ENCODE assay signal across 18 cellular contexts in the genomic region with DNA sequence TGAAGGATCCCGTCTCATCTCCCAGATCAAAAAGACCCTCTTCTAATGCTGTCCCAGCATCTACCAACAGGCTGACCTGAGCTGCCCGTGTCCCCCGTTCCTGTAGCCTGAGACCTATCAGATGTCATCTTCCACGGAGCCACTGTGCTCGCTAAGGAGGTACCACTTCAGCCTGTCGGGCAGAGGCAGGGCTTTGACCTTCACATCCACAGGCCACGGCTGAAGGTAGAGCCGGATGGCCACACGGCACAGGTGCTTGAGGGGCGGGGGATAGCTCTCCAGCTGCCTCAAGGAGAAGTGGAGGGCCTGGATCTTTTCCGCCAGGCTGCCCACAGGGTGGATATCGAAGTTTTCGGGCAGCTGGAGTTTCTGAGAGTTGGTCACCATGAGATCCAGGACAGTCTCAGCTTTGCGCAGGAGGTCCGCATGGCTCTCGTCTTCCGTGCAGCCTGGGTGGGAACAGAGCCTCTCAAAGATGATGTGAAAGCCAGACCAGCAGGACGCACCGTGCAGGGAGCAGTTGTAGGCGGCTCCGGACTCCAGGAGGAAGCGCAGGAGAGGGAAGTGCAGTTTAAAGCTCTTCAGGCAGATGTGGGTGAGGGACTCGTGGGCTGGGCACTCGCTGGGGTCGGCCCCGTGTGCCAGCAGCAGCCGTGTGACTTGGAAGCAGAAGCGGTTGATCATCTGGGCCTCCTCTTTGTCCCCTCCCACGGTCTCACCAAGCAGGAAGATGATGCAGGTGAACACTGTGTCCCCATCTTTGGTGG. TPM values are rescaled to one million over a fixed set of nuclear protein-coding genes. Genes with fewer than 3 reads are reported as not detected.
DNase-seq lines count a peak whose midpoint lies in the region; ATAC-seq and TF ChIP-seq lines count a peak whose summit lies in the region.
"Had no signal": no experiment of that assay in that cellular context is flagged by ENCODE, and none has a peak within 500 bp of the region (broad histone marks: within the 10 kb centered on the region; RNA-seq: fewer than 3 reads in every experiment).

No MANE protein-coding gene starts in this region.

- in situ Hi-C loops in KBM-7 (cut with MboI; ENCODE audit: low pct_unique_long_range_greater_than_20kb, low sequenced_read_pairs), result no loop called here

- no peaks in the 10 kb centered on the region for H3K27me3 Mint-ChIP-seq in activated CD4-positive, alpha-beta T cell treated with anti-CD3 and anti-CD28 coated beads, Interleukin-2, amount 10 ng/mL, durations not matched to agents 7 days and 5 days
- H3K27me3 Mint-ChIP-seq in activated CD4-positive, alpha-beta T cell treated with anti-CD3 and anti-CD28 coated beads for 36 hours, result no peaks in the 10 kb centered on the region
- H3K27me3 Mint-ChIP-seq in CD8-positive, alpha-beta T cell (ENCODE audit: low read depth), result no peaks in the 10 kb centered on the region
- no peaks in the 10 kb centered on the region for H3K27me3 Mint-ChIP-seq in activated T-helper 1 cell treated with anti-CD3 and anti-CD28 coated beads, Interleukin-12 subunit alpha, Interleukin-12 subunit beta, Interleukin-2, Interleukin-4 antibody, amounts not matched to agents 30 ng/mL and 10 ng/mL and 1 ng/mL, durations not matched to agents 14 hours and 24 hours and 36 hours (ENCODE audit: insufficient read depth)
- no peaks in the 10 kb centered on the region for H3K27me3 Mint-ChIP-seq in naive B cell
- H3K27me3 Mint-ChIP-seq: stimulated activated naive CD8-positive, alpha-beta T cell treated with anti-CD3 and anti-CD28 coated beads, Interleukin-15, amount 100 ng/mL, for 72 hours had no signal

- H3K27ac Mint-ChIP-seq in activated CD4-positive, alpha-beta T cell treated with anti-CD3 and anti-CD28 coated beads, Interleukin-2, amount 10 ng/mL, durations not matched to agents 7 days and 5 days, result peak overlapping the region; percentile 4
- no peak overlapping the region for H3K27ac Mint-ChIP-seq in activated CD4-positive, alpha-beta T cell treated with anti-CD3 and anti-CD28 coated beads for 36 hours
- H3K27ac Mint-ChIP-seq in CD8-positive, alpha-beta T cell, result peak overlapping the region; percentile 34
- H3K27ac Mint-ChIP-seq in activated T-helper 1 cell treated with anti-CD3 and anti-CD28 coated beads, Interleukin-12 subunit alpha, Interleukin-12 subunit beta, Interleukin-2, Interleukin-4 antibody, amounts not matched to agents 30 ng/mL and 10 ng/mL and 1 ng/mL, durations not matched to agents 14 hours and 24 hours and 36 hours, result peak overlapping the region; percentile 51
- H3K27ac Mint-ChIP-seq in naive B cell, result peak overlapping the region in 4 of 6 donors; percentile 27 to 92 (median 70)

- POLR2A ChIA-PET in activated CD4-positive, alpha-beta T cell treated with anti-CD3 and anti-CD28 coated beads, Interleukin-2, amount 10 ng/mL, durations not matched to agents 7 days and 5 days (lab: Charles Lee), result no interaction called here
- POLR2A ChIA-PET in activated CD4-positive, alpha-beta T cell treated with anti-CD3 and anti-CD28 coated beads for 36 hours (lab: Charles Lee), result interaction anchor here (2.0 kb wide), 1 partner anchor 11 kb away, joined by 5 read pairs; no protein-coding TSS in a partner anchor
- POLR2A ChIA-PET in CD8-positive, alpha-beta T cell (lab: Charles Lee), result interaction anchor here (2.2 kb wide), 1 partner anchor 12 kb away, joined by 9 read pairs; a partner anchor contains a TSS

- CTCF ChIA-PET in activated CD4-positive, alpha-beta T cell treated with anti-CD3 and anti-CD28 coated beads, Interleukin-2, amount 10 ng/mL, durations not matched to agents 7 days and 5 days (lab: Charles Lee), result interaction anchor here (0.6 to 2.5 kb wide), 2 partner anchors 13 to 100 kb away, joined by 3 to 13 read pairs; no protein-coding TSS in a partner anchor
- CTCF ChIA-PET in activated CD4-positive, alpha-beta T cell treated with anti-CD3 and anti-CD28 coated beads for 36 hours (lab: Charles Lee), result interaction anchor here (0.6 kb wide), 1 partner anchor 316 kb away, joined by 3 read pairs; no protein-coding TSS in a partner anchor
- CTCF ChIA-PET in CD8-positive, alpha-beta T cell (lab: Charles Lee), result interaction anchor here (0.8 to 1.2 kb wide), 6 partner anchors 8 to 507 kb away, joined by 3 to 5 read pairs (median 4); no protein-coding TSS in a partner anchor

- H3K9me3 Mint-ChIP-seq in activated CD4-positive, alpha-beta T cell treated with anti-CD3 and anti-CD28 coated beads, Interleukin-2, amount 10 ng/mL, durations not matched to agents 7 days and 5 days, result no peaks in the 10 kb centered on the region
- H3K9me3 Mint-ChIP-seq in activated CD4-positive, alpha-beta T cell treated with anti-CD3 and anti-CD28 coated beads for 36 hours (ENCODE audit: low read depth), result no peaks in the 10 kb centered on the region
- H3K9me3 Mint-ChIP-seq in CD8-positive, alpha-beta T cell, result no peaks in the 10 kb centered on the region
- H3K9me3 Mint-ChIP-seq in activated T-helper 1 cell treated with anti-CD3 and anti-CD28 coated beads, Interleukin-12 subunit alpha, Interleukin-12 subunit beta, Interleukin-2, Interleukin-4 antibody, amounts not matched to agents 30 ng/mL and 10 ng/mL and 1 ng/mL, durations not matched to agents 14 hours and 24 hours and 36 hours, result no peaks in the 10 kb centered on the region
- H3K9me3 Mint-ChIP-seq in naive B cell, result no peaks in the 10 kb centered on the region
- H3K9me3 Mint-ChIP-seq: stimulated activated naive CD8-positive, alpha-beta T cell treated with anti-CD3 and anti-CD28 coated beads, Interleukin-15, amount 100 ng/mL, for 72 hours had no signal

- no peak for DNase-seq in activated CD4-positive, alpha-beta T cell treated with anti-CD3 and anti-CD28 coated beads, Interleukin-2, amount 10 ng/mL, durations not matched to agents 7 days and 5 days
- DNase-seq in activated CD4-positive, alpha-beta T cell treated with anti-CD3 and anti-CD28 coated beads for 36 hours, result no peak
- DNase-seq in CD8-positive, alpha-beta T cell, result no peak
- DNase-seq in activated T-helper 1 cell treated with anti-CD3 and anti-CD28 coated beads, Interleukin-12 subunit alpha, Interleukin-12 subunit beta, Interleukin-2, Interleukin-4 antibody, amounts not matched to agents 30 ng/mL and 10 ng/mL and 1 ng/mL, durations not matched to agents 14 hours and 24 hours and 36 hours (ENCODE audit: low spot score), result no peak
- DNase-seq in naive B cell, result no peak
- DNase-seq in NCI-H82 (lab: John Stamatoyannopoulos, UW), result no peak
- no peak for DNase-seq in KBM-7
- DNase-seq: caudate nucleus; GF-D8; NCI-H2171; psoas muscle; stimulated activated naive CD8-positive, alpha-beta T cell treated with anti-CD3 and anti-CD28 coated beads, Interleukin-15, amount 100 ng/mL, for 72 hours; T1000 had no signal

- no peak overlapping the region for H3K4me3 Mint-ChIP-seq in activated CD4-positive, alpha-beta T cell treated with anti-CD3 and anti-CD28 coated beads, Interleukin-2, amount 10 ng/mL, durations not matched to agents 7 days and 5 days
- H3K4me3 Mint-ChIP-seq in activated CD4-positive, alpha-beta T cell treated with anti-CD3 and anti-CD28 coated beads for 36 hours, result no peak overlapping the region
- H3K4me3 Mint-ChIP-seq in CD8-positive, alpha-beta T cell, result no peak overlapping the region
- H3K4me3 Mint-ChIP-seq in activated T-helper 1 cell treated with anti-CD3 and anti-CD28 coated beads, Interleukin-12 subunit alpha, Interleukin-12 subunit beta, Interleukin-2, Interleukin-4 antibody, amounts not matched to agents 30 ng/mL and 10 ng/mL and 1 ng/mL, durations not matched to agents 14 hours and 24 hours and 36 hours, result peak overlapping the region; percentile 53
- peak overlapping the region in 5 of 8 donors; percentile 9 to 80 (median 75) for H3K4me3 Mint-ChIP-seq in naive B cell
- H3K4me3 Mint-ChIP-seq: stimulated activated naive CD8-positive, alpha-beta T cell treated with anti-CD3 and anti-CD28 coated beads, Interleukin-15, amount 100 ng/mL, for 72 hours had no signal

- no peaks in the 10 kb centered on the region for H3K9me3 ChIP-seq in CD8-positive, alpha-beta T cell (ENCODE audit: low read length)
- H3K9me3 ChIP-seq: psoas muscle had no signal

- peaks cover 28% of the 10 kb centered on the region for H3K36me3 Mint-ChIP-seq in activated CD4-positive, alpha-beta T cell treated with anti-CD3 and anti-CD28 coated beads, Interleukin-2, amount 10 ng/mL, durations not matched to agents 7 days and 5 days (ENCODE audit: low read depth)
- peaks cover 17% of the 10 kb centered on the region for H3K36me3 Mint-ChIP-seq in activated CD4-positive, alpha-beta T cell treated with anti-CD3 and anti-CD28 coated beads for 36 hours (ENCODE audit: low read depth)
- H3K36me3 Mint-ChIP-seq in CD8-positive, alpha-beta T cell, result peaks cover 50% of the 10 kb centered on the region
- peaks cover 13% of the 10 kb centered on the region for H3K36me3 Mint-ChIP-seq in activated T-helper 1 cell treated with anti-CD3 and anti-CD28 coated beads, Interleukin-12 subunit alpha, Interleukin-12 subunit beta, Interleukin-2, Interleukin-4 antibody, amounts not matched to agents 30 ng/mL and 10 ng/mL and 1 ng/mL, durations not matched to agents 14 hours and 24 hours and 36 hours (ENCODE audit: low read depth)
- H3K36me3 Mint-ChIP-seq in naive B cell, result peaks cover 6 to 8% of the 10 kb centered on the region in 2 donors

- H3K27me3 ChIP-seq in CD8-positive, alpha-beta T cell (ENCODE audit: insufficient read depth, low read length), result no peaks in the 10 kb centered on the region

- intact Hi-C loops in activated CD4-positive, alpha-beta T cell treated with anti-CD3 and anti-CD28 coated beads for 36 hours (cut with DNase I, micrococcal nuclease), result no loop called here
- intact Hi-C loops in CD8-positive, alpha-beta T cell (cut with DNase I, micrococcal nuclease), result no loop called here
- intact Hi-C loops in activated T-helper 1 cell treated with anti-CD3 and anti-CD28 coated beads, Interleukin-12 subunit alpha, Interleukin-12 subunit beta, Interleukin-2, Interleukin-4 antibody, amounts not matched to agents 30 ng/mL and 10 ng/mL and 1 ng/mL, durations not matched to agents 14 hours and 24 hours and 36 hours (cut with micrococcal nuclease), result no loop called here

- no peak for ATAC-seq in activated CD4-positive, alpha-beta T cell treated with anti-CD3 and anti-CD28 coated beads for 36 hours
- no peak for ATAC-seq in CD8-positive, alpha-beta T cell
- ATAC-seq in naive B cell (ENCODE audit: low read depth in 2 of 2) (no peak), HG02610 (IDR thresholded peaks at IDR 0.05; ENCODE audit: unreplicated experiment) (no peak)
- ATAC-seq: left lobe of liver; psoas muscle; Right ventricle myocardium inferior; stimulated activated naive CD8-positive, alpha-beta T cell treated with anti-CD3 and anti-CD28 coated beads, Interleukin-15, amount 100 ng/mL, for 72 hours had no signal

- H3K27ac ChIP-seq in CD8-positive, alpha-beta T cell (ENCODE audit: low read depth, low read length), result no peak overlapping the region
- H3K27ac ChIP-seq: psoas muscle had no signal

- peaks cover 22% of the 10 kb centered on the region for H3K4me1 Mint-ChIP-seq in activated CD4-positive, alpha-beta T cell treated with anti-CD3 and anti-CD28 coated beads, Interleukin-2, amount 10 ng/mL, durations not matched to agents 7 days and 5 days
- H3K4me1 Mint-ChIP-seq in activated CD4-positive, alpha-beta T cell treated with anti-CD3 and anti-CD28 coated beads for 36 hours, result peaks cover 18% of the 10 kb centered on the region
- H3K4me1 Mint-ChIP-seq in CD8-positive, alpha-beta T cell (ENCODE audit: low read depth), result peaks cover 24% of the 10 kb centered on the region
- H3K4me1 Mint-ChIP-seq in activated T-helper 1 cell treated with anti-CD3 and anti-CD28 coated beads, Interleukin-12 subunit alpha, Interleukin-12 subunit beta, Interleukin-2, Interleukin-4 antibody, amounts not matched to agents 30 ng/mL and 10 ng/mL and 1 ng/mL, durations not matched to agents 14 hours and 24 hours and 36 hours (ENCODE audit: low read depth), result peaks cover 10% of the 10 kb centered on the region
- peaks cover 14 to 32% (median 19%) of the 10 kb centered on the region in 3 donors for H3K4me1 Mint-ChIP-seq in naive B cell

- no peak for TF ChIP-seq CTCF in CD8-positive, alpha-beta T cell (IDR thresholded peaks at IDR 0.05)

- no peak overlapping the region for H3K4me3 ChIP-seq in CD8-positive, alpha-beta T cell (ENCODE audit: low read depth, low read length)
- H3K4me3 ChIP-seq: psoas muscle had no signal

- peaks cover 23% of the 10 kb centered on the region for H3K4me1 ChIP-seq in CD8-positive, alpha-beta T cell (ENCODE audit: insufficient read depth, low read length)

- peaks cover 49% of the 10 kb centered on the region for H3K36me3 ChIP-seq in CD8-positive, alpha-beta T cell (ENCODE audit: insufficient read depth, low read length)

RNA-seq across cellular contexts. Expression of a gene that starts 4.1 kb away (rescaled TPM):
- 10 to 100 TPM; 24.1 to 26.6 TPM for total RNA-seq in activated CD4-positive, alpha-beta T cell treated with anti-CD3 and anti-CD28 coated beads, Interleukin-2, amount 10 ng/mL, durations not matched to agents 7 days and 5 days
- total RNA-seq in activated CD4-positive, alpha-beta T cell treated with anti-CD3 and anti-CD28 coated beads for 36 hours, result 10 to 100 TPM; 13.4 to 15.0 TPM
- 10 to 100 TPM; 39.9 to 42.0 TPM for total RNA-seq in CD8-positive, alpha-beta T cell
- total RNA-seq in activated T-helper 1 cell treated with anti-CD3 and anti-CD28 coated beads, Interleukin-12 subunit alpha, Interleukin-12 subunit beta, Interleukin-2, Interleukin-4 antibody, amounts not matched to agents 30 ng/mL and 10 ng/mL and 1 ng/mL, durations not matched to agents 14 hours and 24 hours and 36 hours, result 24.0 TPM in 2 replicates
- 10 to 100 TPM; 13.3 to 23.4 (median 16.5) TPM for polyA plus RNA-seq in naive B cell (ENCODE audit: low read depth in 6 of 6)

RNA-seq across cellular contexts. Expression of a gene that starts 11.9 kb away (rescaled TPM):
- 10 to 100 TPM; 28.5 to 33.9 TPM for total RNA-seq in activated CD4-positive, alpha-beta T cell treated with anti-CD3 and anti-CD28 coated beads, Interleukin-2, amount 10 ng/mL, durations not matched to agents 7 days and 5 days
- 10 to 100 TPM; 50.1 to 69.2 TPM for total RNA-seq in activated CD4-positive, alpha-beta T cell treated with anti-CD3 and anti-CD28 coated beads for 36 hours
- 10 to 100 TPM; 48.1 to 51.1 TPM for total RNA-seq in CD8-positive, alpha-beta T cell
- total RNA-seq in activated T-helper 1 cell treated with anti-CD3 and anti-CD28 coated beads, Interleukin-12 subunit alpha, Interleukin-12 subunit beta, Interleukin-2, Interleukin-4 antibody, amounts not matched to agents 30 ng/mL and 10 ng/mL and 1 ng/mL, durations not matched to agents 14 hours and 24 hours and 36 hours, result 67.1 and 67.3 TPM in 2 replicates
- polyA plus RNA-seq in naive B cell (ENCODE audit: low read depth in 6 of 6), result 10 to 100 TPM; 30.3 to 57.7 (median 35.4) TPM

RNA-seq across cellular contexts. Expression of a gene that starts 17.0 kb away (rescaled TPM):
- total RNA-seq in activated CD4-positive, alpha-beta T cell treated with anti-CD3 and anti-CD28 coated beads, Interleukin-2, amount 10 ng/mL, durations not matched to agents 7 days and 5 days, result not detected
- total RNA-seq in activated CD4-positive, alpha-beta T cell treated with anti-CD3 and anti-CD28 coated beads for 36 hours, result not detected
- under 1 TPM in 1 of 2 experiments, not detected in 1; 0.19 TPM for total RNA-seq in CD8-positive, alpha-beta T cell
- not detected in 2 replicates for total RNA-seq in activated T-helper 1 cell treated with anti-CD3 and anti-CD28 coated beads, Interleukin-12 subunit alpha, Interleukin-12 subunit beta, Interleukin-2, Interleukin-4 antibody, amounts not matched to agents 30 ng/mL and 10 ng/mL and 1 ng/mL, durations not matched to agents 14 hours and 24 hours and 36 hours
- polyA plus RNA-seq in naive B cell (ENCODE audit: low read depth in 6 of 6), result not detected
- total RNA-seq: fibroblast of villous mesenchyme, left lobe of liver, psoas muscle, Right ventricle myocardium inferior, urinary bladder had no signal
- polyA plus RNA-seq: psoas muscle had no signal

RNA-seq across cellular contexts. Expression of a gene that starts 27.6 kb away (rescaled TPM):
- under 1 TPM in 1 of 2 experiments, not detected in 1; 0.15 TPM for total RNA-seq in activated CD4-positive, alpha-beta T cell treated with anti-CD3 and anti-CD28 coated beads, Interleukin-2, amount 10 ng/mL, durations not matched to agents 7 days and 5 days
- under 1 TPM; 0.49 to 0.57 TPM for total RNA-seq in activated CD4-positive, alpha-beta T cell treated with anti-CD3 and anti-CD28 coated beads for 36 hours
- not detected for total RNA-seq in CD8-positive, alpha-beta T cell
- total RNA-seq in activated T-helper 1 cell treated with anti-CD3 and anti-CD28 coated beads, Interleukin-12 subunit alpha, Interleukin-12 subunit beta, Interleukin-2, Interleukin-4 antibody, amounts not matched to agents 30 ng/mL and 10 ng/mL and 1 ng/mL, durations not matched to agents 14 hours and 24 hours and 36 hours, result 6.2 and 7.8 TPM in 2 replicates
- not detected for polyA plus RNA-seq in naive B cell (ENCODE audit: low read depth in 6 of 6)
- total RNA-seq: left lobe of liver had no signal

Comparison
In these comparisons a context has a peak if more than half of its experiments do, and no peak if none do; other contexts are left out.
1. H3K4me3 Mint-ChIP-seq: peak in activated T-helper 1 cell treated with anti-CD3 and anti-CD28 coated beads, Interleukin-12 subunit alpha, Interleukin-12 subunit beta, Interleukin-2, Interleukin-4 antibody, amounts not matched to agents 30 ng/mL and 10 ng/mL and 1 ng/mL, durations not matched to agents 14 hours and 24 hours and 36 hours (single experiment) and naive B cell (5 of 8); none in activated CD4-positive, alpha-beta T cell treated with anti-CD3 and anti-CD28 coated beads, Interleukin-2, amount 10 ng/mL, durations not matched to agents 7 days and 5 days (single experiment), activated CD4-positive, alpha-beta T cell treated with anti-CD3 and anti-CD28 coated beads for 36 hours (single experiment) and CD8-positive, alpha-beta T cell (single experiment).